In the genomic region with DNA sequence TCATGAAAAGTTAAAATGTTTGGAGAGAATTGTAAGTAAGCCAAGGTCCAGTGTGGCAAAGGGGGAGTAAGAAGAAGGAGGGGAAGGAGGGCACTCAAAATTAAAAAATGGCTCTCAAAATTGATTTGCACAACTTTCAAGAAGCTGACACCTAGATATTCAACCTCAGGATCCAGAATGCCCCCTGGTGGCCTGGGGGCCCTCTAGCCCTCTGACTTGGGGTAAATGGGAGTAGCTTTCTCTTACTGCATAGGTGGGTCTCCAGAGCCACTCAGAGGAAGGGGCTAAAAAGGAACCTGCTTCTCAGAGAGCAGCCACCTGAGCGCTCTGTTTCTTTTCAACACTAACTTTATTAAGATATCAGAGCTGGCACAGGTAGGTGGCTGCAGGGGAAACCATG, we compare ENCODE assay signal across 10 cellular contexts.
DNase-seq lines count a peak whose midpoint lies in the region; ATAC-seq and TF ChIP-seq lines count a peak whose summit lies in the region.
"Had no signal": no experiment of that assay in that cellular context is flagged by ENCODE, and none has a peak within 500 bp of the region (broad histone marks: within the 10 kb centered on the region; RNA-seq: fewer than 3 reads in every experiment).

No MANE protein-coding gene starts in this region.

- dilution Hi-C loops in mammary epithelial cell (cut with HindIII; ENCODE audit: low sequenced_read_pairs): no loop called here

- H3K9ac ChIP-seq in mammary epithelial cell (ENCODE audit: insufficient read depth, low read length): no peak overlapping the region

- WGBS in mammary epithelial cell (ENCODE audit: low coverage, missing lambda C conversion rate): 91% methylated on average over 1 of the region's 1 CpG

- no peaks in the 10 kb centered on the region for H3K27me3 ChIP-seq in mammary epithelial cell (ENCODE audit: insufficient read depth, low read length)

- no peaks in the 10 kb centered on the region for H3K9me3 ChIP-seq in mammary epithelial cell (replicated peaks; ENCODE audit: insufficient read depth, low read length)

- H3K9me3 Mint-ChIP-seq in MCF 10A (ENCODE audit: unreplicated experiment) (no peaks in the 10 kb centered on the region), type B pancreatic cell (peaks cover 4% of the 10 kb centered on the region), HFFc6 (peaks cover 65% of the 10 kb centered on the region)
- H3K9me3 Mint-ChIP-seq: effector memory CD8-positive, alpha-beta T cell had no signal

- DNase-seq in MCF 10A (ENCODE audit: unreplicated experiment) (peak; percentile 23), mammary epithelial cell (no peak), NCI-H1105 treated with DMSO at 0.1 percent for 48 hours (lab: John Stamatoyannopoulos, UW) (peak; percentile 28), astrocyte of the hippocampus (ENCODE audit: low read depth, low spot score) (peak; percentile 6), type B pancreatic cell (ENCODE audit: extremely low spot score, unreplicated experiment) (no peak), HFFc6 (no peak), NOMO-1 (lab: John Stamatoyannopoulos, UW; ENCODE audit: unreplicated experiment in 2 of 2) (no peak)
- DNase-seq: activated effector memory CD4-positive, alpha-beta T cell treated with anti-CD3 and anti-CD28 coated beads, Interleukin-2, amount 50 U/mL, for 16 hours; effector memory CD8-positive, alpha-beta T cell had no signal

- CTCF ChIA-PET in MCF 10A (lab: Yijun Ruan, JAX) (interaction anchor here (0.6 to 1.3 kb wide), 4 partner anchors 29 to 675 kb away, joined by 3 to 7 read pairs (median 3); no protein-coding TSS in a partner anchor), mammary epithelial cell (lab: Charles Lee; ENCODE audit: low non-redundant PET) (no interaction called here)

- no peak for ATAC-seq in GM18511 (IDR thresholded peaks at IDR 0.05; ENCODE audit: unreplicated experiment)
- ATAC-seq: effector memory CD8-positive, alpha-beta T cell had no signal

- intact Hi-C loops in MCF 10A (cut with micrococcal nuclease) (no loop called here), mammary epithelial cell (cut with micrococcal nuclease) (no loop called here)

- H3K4me1 ChIP-seq in mammary epithelial cell (ENCODE audit: insufficient read depth, low read length): no peaks in the 10 kb centered on the region

- H3K4me3 Mint-ChIP-seq in MCF 10A (ENCODE audit: unreplicated experiment) (no peak overlapping the region), type B pancreatic cell (no peak overlapping the region), HFFc6 (no peak overlapping the region)
- H3K4me3 Mint-ChIP-seq: effector memory CD8-positive, alpha-beta T cell had no signal

- H3K36me3 Mint-ChIP-seq in MCF 10A (ENCODE audit: insufficient read depth, unreplicated experiment) (no peaks in the 10 kb centered on the region), type B pancreatic cell (no peaks in the 10 kb centered on the region), HFFc6 (ENCODE audit: low read depth) (0 out of 2 replicates have a peak, but pooled peaks cover 4% of the 10 kb centered on the region)

- no peaks in the 10 kb centered on the region for H3K36me3 ChIP-seq in mammary epithelial cell (ENCODE audit: insufficient read depth, low read length)

- no peak for TF ChIP-seq CTCF in MCF 10A (IDR thresholded peaks at IDR 0.05; ENCODE audit: unreplicated experiment)
- peak in 1 of 2 donors; percentile 2 for TF ChIP-seq CTCF in mammary epithelial cell (conservative IDR thresholded peaks at IDR 0.05 in 1 of 2, IDR thresholded peaks at IDR 0.05 in 1 of 2; ENCODE audit: extremely low read depth in 1 of 2, insufficient read depth in 1 of 2, low read depth in 1 of 2, low read length in 2 of 2)
- peak; percentile 63 for TF ChIP-seq CTCF in type B pancreatic cell (conservative IDR thresholded peaks at IDR 0.05)
- TF ChIP-seq CTCF in HFFc6 (IDR thresholded peaks at IDR 0.05): no peak

- in situ Hi-C loops in mammary epithelial cell (cut with MboI; ENCODE audit: low sequenced_read_pairs in 2 of 2): no loop called here

- H3K27ac Mint-ChIP-seq in MCF 10A (ENCODE audit: low read depth, unreplicated experiment) (no peak overlapping the region), type B pancreatic cell (no peak overlapping the region), HFFc6 (no peak overlapping the region)
- H3K27ac Mint-ChIP-seq: effector memory CD8-positive, alpha-beta T cell had no signal

- H2AFZ ChIP-seq in mammary epithelial cell (ENCODE audit: low read depth, low read length): no peak overlapping the region

- H3K4me2 ChIP-seq in mammary epithelial cell (ENCODE audit: insufficient read depth, low read depth, low read length): no peak overlapping the region

- no peaks in the 10 kb centered on the region for H3K4me1 Mint-ChIP-seq in MCF 10A (ENCODE audit: insufficient read depth, unreplicated experiment)
- peaks cover 31% of the 10 kb centered on the region for H3K4me1 Mint-ChIP-seq in type B pancreatic cell (ENCODE audit: unreplicated experiment)
- no peaks in the 10 kb centered on the region for H3K4me1 Mint-ChIP-seq in HFFc6 (ENCODE audit: low read depth)

- H3K79me2 ChIP-seq in mammary epithelial cell (ENCODE audit: insufficient read depth, low read length): no peaks in the 10 kb centered on the region

- no peak overlapping the region for H3K27ac ChIP-seq in mammary epithelial cell (ENCODE audit: insufficient read depth, low read depth, low read length)

- H3K4me3 ChIP-seq in mammary epithelial cell (replicated peaks in 1 of 3; ENCODE audit: insufficient read depth in 1 of 3, low read depth in 2 of 3, low read length in 3 of 3): no peak overlapping the region

- H4K20me1 ChIP-seq in mammary epithelial cell (ENCODE audit: insufficient read depth, low read length): no peaks in the 10 kb centered on the region

- POLR2A ChIA-PET in MCF 10A (lab: Yijun Ruan, JAX): interaction anchor here (0.5 kb wide), 1 partner anchor 362 kb away, joined by 3 read pairs; no protein-coding TSS in a partner anchor

- no peaks in the 10 kb centered on the region for H3K27me3 Mint-ChIP-seq in MCF 10A (ENCODE audit: insufficient read depth, unreplicated experiment)
- no peaks in the 10 kb centered on the region for H3K27me3 Mint-ChIP-seq in type B pancreatic cell
- no peaks in the 10 kb centered on the region for H3K27me3 Mint-ChIP-seq in HFFc6 (ENCODE audit: insufficient read depth)
- H3K27me3 Mint-ChIP-seq: effector memory CD8-positive, alpha-beta T cell had no signal

- no TSS peak for BruUV-seq in MCF 10A (replicated peaks; lab: Mats Ljungman, UMichigan)
- no TSS peak for BruUV-seq in mammary epithelial cell (replicated peaks; lab: Mats Ljungman, UMichigan)

Comparison
In these comparisons a context has a peak if more than half of its experiments do, and no peak if none do; other contexts are left out.
1. DNase-seq: peak in MCF 10A (single experiment), NCI-H1105 treated with DMSO at 0.1 percent for 48 hours (single experiment) and astrocyte of the hippocampus (single experiment); none in mammary epithelial cell (single experiment), type B pancreatic cell (single experiment), HFFc6 (single experiment) and NOMO-1 (0 of 2).